In genomic region chr19:52200044-52200443, GRCh38 we compare ENCODE assay signal across 9 cellular contexts. TPM values are rescaled to one million over a fixed set of nuclear protein-coding genes. Genes with fewer than 3 reads are reported as not detected.
DNase-seq lines count a peak whose midpoint lies in the region; ATAC-seq and TF ChIP-seq lines count a peak whose summit lies in the region.
"Had no signal": no experiment of that assay in that cellular context is flagged by ENCODE, and none has a peak within 500 bp of the region (broad histone marks: within the 10 kb centered on the region; RNA-seq: fewer than 3 reads in every experiment).

No MANE protein-coding gene starts in this region.

- H4K91ac ChIP-seq in mesenchymal stem cell (ENCODE audit: low read length) = no peak overlapping the region

- H3K18ac ChIP-seq in mesenchymal stem cell (ENCODE audit: low read depth in 1 of 2, low read length in 2 of 2) = no peak overlapping the region

- no peaks in the 10 kb centered on the region for H3K27me3 ChIP-seq in mesenchymal stem cell (ENCODE audit: control insufficient read depth in 1 of 2, insufficient read depth in 1 of 2, low read length in 2 of 2)

- no peak overlapping the region for H3K23ac ChIP-seq in mesenchymal stem cell (ENCODE audit: low read length in 2 of 2)

- peak overlapping the region; percentile 79 for H3K9ac ChIP-seq in mesenchymal stem cell (ENCODE audit: low read length)

- no peak for ATAC-seq in activated CD8-positive, alpha-beta T cell treated with anti-CD3 and anti-CD28 coated beads for 36 hours
- ATAC-seq in activated CD8-positive, alpha-beta T cell treated with anti-CD3 and anti-CD28 coated beads, Interleukin-2, amount 10 ng/mL, durations not matched to agents 7 days and 5 days = no peak
- no peak for ATAC-seq in GM21619 (IDR thresholded peaks at IDR 0.05; ENCODE audit: unreplicated experiment)
- ATAC-seq: A549 had no signal

- no peak overlapping the region for H2BK120ac ChIP-seq in mesenchymal stem cell (ENCODE audit: low read depth, low read length)

- no peak overlapping the region for H2AFZ ChIP-seq in mesenchymal stem cell (ENCODE audit: low read depth, low read length)

- H2BK5ac ChIP-seq in mesenchymal stem cell (ENCODE audit: low read depth, low read length, poor library complexity, severe bottlenecking) = no peak overlapping the region

- POLR2A ChIA-PET in activated CD8-positive, alpha-beta T cell treated with anti-CD3 and anti-CD28 coated beads for 36 hours (lab: Charles Lee) = interaction anchor here (0.8 to 1.2 kb wide), 3 partner anchors 9 to 29 kb away, joined by 3 to 5 read pairs (median 3); no protein-coding TSS in a partner anchor
- POLR2A ChIA-PET in activated CD8-positive, alpha-beta T cell treated with anti-CD3 and anti-CD28 coated beads, Interleukin-2, amount 10 ng/mL, durations not matched to agents 7 days and 5 days (lab: Charles Lee) = interaction anchor here (1.4 kb wide), 1 partner anchor 11 kb away, joined by 7 read pairs; the partner anchor contains the start of gene PPP2R1A

- H3K36me3 ChIP-seq in mesenchymal stem cell (ENCODE audit: control insufficient read depth in 1 of 2, insufficient read depth in 2 of 2, low read depth in 1 of 2, low read length in 2 of 2) = peaks cover 52 to 78% of the 10 kb centered on the region in 2 experiments

- H3K9me3 ChIP-seq in mesenchymal stem cell (ENCODE audit: control insufficient read depth, low read length) = no peaks in the 10 kb centered on the region

- no peak overlapping the region for H3K4me3 ChIP-seq in epithelial cell of esophagus (ENCODE audit: low read length)
- peak overlapping the region in 1 of 2 experiments; percentile 2 for H3K4me3 ChIP-seq in mesenchymal stem cell (ENCODE audit: insufficient read depth in 1 of 2, low read depth in 1 of 2, low read length in 2 of 2)
- H3K4me3 ChIP-seq: A549 had no signal

- H3K27ac Mint-ChIP-seq in activated CD8-positive, alpha-beta T cell treated with anti-CD3 and anti-CD28 coated beads for 36 hours = peak overlapping the region; percentile 5
- no peak overlapping the region for H3K27ac Mint-ChIP-seq in activated CD8-positive, alpha-beta T cell treated with anti-CD3 and anti-CD28 coated beads, Interleukin-2, amount 10 ng/mL, durations not matched to agents 7 days and 5 days

- no peak for TF ChIP-seq CTCF in activated CD8-positive, alpha-beta T cell treated with anti-CD3 and anti-CD28 coated beads for 36 hours (IDR thresholded peaks at IDR 0.05)
- TF ChIP-seq CTCF in epithelial cell of esophagus (IDR thresholded peaks at IDR 0.05; ENCODE audit: insufficient read depth, low read depth, low read length, missing control alignments) = no peak

- H3K27me3 Mint-ChIP-seq in activated CD8-positive, alpha-beta T cell treated with anti-CD3 and anti-CD28 coated beads for 36 hours = no peaks in the 10 kb centered on the region
- H3K27me3 Mint-ChIP-seq in activated CD8-positive, alpha-beta T cell treated with anti-CD3 and anti-CD28 coated beads, Interleukin-2, amount 10 ng/mL, durations not matched to agents 7 days and 5 days (ENCODE audit: low read depth) = no peaks in the 10 kb centered on the region

- CTCF ChIA-PET in activated CD8-positive, alpha-beta T cell treated with anti-CD3 and anti-CD28 coated beads for 36 hours (lab: Charles Lee) = interaction anchor here (0.7 to 1.2 kb wide), 2 partner anchors 9 to 37 kb away, joined by 3 read pairs; no protein-coding TSS in a partner anchor
- CTCF ChIA-PET in activated CD8-positive, alpha-beta T cell treated with anti-CD3 and anti-CD28 coated beads, Interleukin-2, amount 10 ng/mL, durations not matched to agents 7 days and 5 days (lab: Charles Lee) = no interaction called here

- peak overlapping the region; percentile 21 for H3K27ac ChIP-seq in mesenchymal stem cell (ENCODE audit: low read length, poor library complexity, severe bottlenecking)
- H3K27ac ChIP-seq: A549 had no signal

- no peak overlapping the region for H2AK5ac ChIP-seq in mesenchymal stem cell (ENCODE audit: low read length, severe bottlenecking)

- H3K36me3 Mint-ChIP-seq in activated CD8-positive, alpha-beta T cell treated with anti-CD3 and anti-CD28 coated beads for 36 hours (ENCODE audit: low read depth) = peaks cover 36% of the 10 kb centered on the region
- H3K36me3 Mint-ChIP-seq in activated CD8-positive, alpha-beta T cell treated with anti-CD3 and anti-CD28 coated beads, Interleukin-2, amount 10 ng/mL, durations not matched to agents 7 days and 5 days (ENCODE audit: low read depth) = peaks cover 70% of the 10 kb centered on the region

- H3K4me1 ChIP-seq in mesenchymal stem cell (ENCODE audit: control insufficient read depth, insufficient read depth, low read depth, low read length) = peaks cover 7% of the 10 kb centered on the region
- H3K4me1 ChIP-seq: A549 had no signal

- H3K4me1 Mint-ChIP-seq in activated CD8-positive, alpha-beta T cell treated with anti-CD3 and anti-CD28 coated beads for 36 hours (ENCODE audit: low read depth) = peaks cover 40% of the 10 kb centered on the region
- no peaks in the 10 kb centered on the region for H3K4me1 Mint-ChIP-seq in activated CD8-positive, alpha-beta T cell treated with anti-CD3 and anti-CD28 coated beads, Interleukin-2, amount 10 ng/mL, durations not matched to agents 7 days and 5 days (ENCODE audit: low read depth)

- no peak overlapping the region for H3K4ac ChIP-seq in mesenchymal stem cell (ENCODE audit: low read depth in 1 of 2, low read length in 2 of 2)

- 57% methylated on average over 6 of the region's 7 CpGs for WGBS in mesenchymal stem cell

- H3K4me3 Mint-ChIP-seq in activated CD8-positive, alpha-beta T cell treated with anti-CD3 and anti-CD28 coated beads for 36 hours = no peak overlapping the region
- no peak overlapping the region for H3K4me3 Mint-ChIP-seq in activated CD8-positive, alpha-beta T cell treated with anti-CD3 and anti-CD28 coated beads, Interleukin-2, amount 10 ng/mL, durations not matched to agents 7 days and 5 days

- H4K8ac ChIP-seq in mesenchymal stem cell (ENCODE audit: low read length) = no peak overlapping the region

- intact Hi-C loops in activated CD8-positive, alpha-beta T cell treated with anti-CD3 and anti-CD28 coated beads for 36 hours (cut with micrococcal nuclease) = no loop called here

- H2BK12ac ChIP-seq in mesenchymal stem cell (ENCODE audit: low read length in 2 of 2) = no peak overlapping the region

- H3K79me1 ChIP-seq in mesenchymal stem cell (replicated peaks; ENCODE audit: low read length, poor library complexity, severe bottlenecking) = peaks cover 21% of the 10 kb centered on the region

- no peak overlapping the region for H3K4me2 ChIP-seq in mesenchymal stem cell (ENCODE audit: low read length, poor library complexity, severe bottlenecking)
- H3K4me2 ChIP-seq: A549 had no signal

- no peak overlapping the region for H2BK15ac ChIP-seq in mesenchymal stem cell (ENCODE audit: low read depth, poor library complexity, severe bottlenecking)

- DNase-seq in activated CD8-positive, alpha-beta T cell treated with anti-CD3 and anti-CD28 coated beads for 36 hours = no peak
- no peak for DNase-seq in activated CD8-positive, alpha-beta T cell treated with anti-CD3 and anti-CD28 coated beads, Interleukin-2, amount 10 ng/mL, durations not matched to agents 7 days and 5 days
- DNase-seq in epithelial cell of esophagus (ENCODE audit: low read depth) (peak; percentile 85), mesenchymal stem cell (peak; percentile 82), ureter (ENCODE audit: low spot score) (peak; percentile 45), DMS153 treated with DMSO at 0.1 percent for 48 hours (lab: John Stamatoyannopoulos, UW; ENCODE audit: unreplicated experiment) (no peak), NCI-H82 treated with DMSO at 0.1 percent for 48 hours (lab: John Stamatoyannopoulos, UW; ENCODE audit: unreplicated experiment) (no peak)

- no peak overlapping the region for H3K14ac ChIP-seq in mesenchymal stem cell (ENCODE audit: low read length in 2 of 2)

- H3K9me3 Mint-ChIP-seq in activated CD8-positive, alpha-beta T cell treated with anti-CD3 and anti-CD28 coated beads for 36 hours = no peaks in the 10 kb centered on the region
- no peaks in the 10 kb centered on the region for H3K9me3 Mint-ChIP-seq in activated CD8-positive, alpha-beta T cell treated with anti-CD3 and anti-CD28 coated beads, Interleukin-2, amount 10 ng/mL, durations not matched to agents 7 days and 5 days (ENCODE audit: insufficient read depth)

RNA-seq across cellular contexts. Expression of gene PPP2R1A, which starts 10.2 kb away (rescaled TPM):
- 100 to 1,000 TPM; 236 to 237 TPM for total RNA-seq in activated CD8-positive, alpha-beta T cell treated with anti-CD3 and anti-CD28 coated beads for 36 hours
- 100 to 1,000 TPM; 223 to 225 TPM for total RNA-seq in activated CD8-positive, alpha-beta T cell treated with anti-CD3 and anti-CD28 coated beads, Interleukin-2, amount 10 ng/mL, durations not matched to agents 7 days and 5 days
- polyA plus RNA-seq in mesenchymal stem cell (2013, experiment 1 of 2) = 105 TPM
- polyA plus RNA-seq in mesenchymal stem cell (2013, experiment 2 of 2) = 103 TPM
- total RNA-seq in ureter = 259 TPM

RNA-seq across cellular contexts. Expression of gene ZNF836, which starts 28.6 kb away (rescaled TPM):
- 10 to 100 TPM; 10.3 to 12.6 TPM for total RNA-seq in activated CD8-positive, alpha-beta T cell treated with anti-CD3 and anti-CD28 coated beads for 36 hours
- total RNA-seq in activated CD8-positive, alpha-beta T cell treated with anti-CD3 and anti-CD28 coated beads, Interleukin-2, amount 10 ng/mL, durations not matched to agents 7 days and 5 days = 10 to 100 TPM; 15.5 to 18.7 TPM
- polyA plus RNA-seq in mesenchymal stem cell (2013, experiment 1 of 2) = 9.6 TPM
- polyA plus RNA-seq in mesenchymal stem cell (2013, experiment 2 of 2) = 9.7 TPM
- 22.0 TPM for total RNA-seq in ureter

Comparison
In these comparisons a context has a peak if more than half of its experiments do, and no peak if none do; other contexts are left out.
1. DNase-seq: peak in epithelial cell of esophagus (single experiment), mesenchymal stem cell (single experiment) and ureter (single experiment); none in activated CD8-positive, alpha-beta T cell treated with anti-CD3 and anti-CD28 coated beads for 36 hours (single experiment), activated CD8-positive, alpha-beta T cell treated with anti-CD3 and anti-CD28 coated beads, Interleukin-2, amount 10 ng/mL, durations not matched to agents 7 days and 5 days (single experiment), DMS153 treated with DMSO at 0.1 percent for 48 hours (single experiment) and NCI-H82 treated with DMSO at 0.1 percent for 48 hours (single experiment).